ENCODE assay signal across 24 cellular contexts in genomic region chr19:17180997-17181702, GRCh38. TPM values are rescaled to one million over a fixed set of nuclear protein-coding genes. Genes with fewer than 3 reads are reported as not detected.
A peak's percentile ranks its signal among the peaks of the same experiment; 100 is the strongest.
DNase-seq lines count a peak whose midpoint lies in the region; ATAC-seq, FAIRE-seq and TF ChIP-seq lines count a peak whose summit lies in the region.
"Had no signal": no experiment of that assay in that cellular context is flagged by ENCODE, and none has a peak within 500 bp of the region (broad histone marks: within the 10 kb centered on the region; RNA-seq: fewer than 3 reads in every experiment).

No MANE protein-coding gene starts in this region.

- 66% methylated on average over 9 of the region's 22 CpGs; no CpG with 5 or more reads in 1 of the 2 experiments for WGBS in IMR-90 (ENCODE audit: extremely low coverage in 2 of 2, insufficient read length in 1 of 2), 2 experiments
- 78 to 95% (median 91%) methylated on average over 22 of the region's 22 CpGs for WGBS in small intestine, 3 donors

- BruUV-seq in IMR-90 (replicated peaks; lab: Mats Ljungman, UMichigan), result no TSS peak

- H3K9me3 Mint-ChIP-seq in astrocyte (ENCODE audit: unreplicated experiment) (no peaks in the 10 kb centered on the region), nephron progenitor cell (no peaks in the 10 kb centered on the region)
- H3K9me3 Mint-ChIP-seq: stimulated activated naive CD8-positive, alpha-beta T cell treated with anti-CD3 and anti-CD28 coated beads, Interleukin-15, Interleukin-2, amounts not matched to agents 100 ng/mL and 50 ng/mL, for 24 hours had no signal

- H3K4me1 Mint-ChIP-seq in astrocyte (ENCODE audit: low read depth, unreplicated experiment), result no peaks in the 10 kb centered on the region
- peaks cover 23% of the 10 kb centered on the region for H3K4me1 Mint-ChIP-seq in nephron progenitor cell

- TF ChIP-seq POLR2A in GM12892 (IDR thresholded peaks at IDR 0.05; ENCODE audit: low read depth, low read length) (0 out of 2 replicates have a peak, but pooled peaks have one; percentile 12), IMR-90 (IDR thresholded peaks at IDR 0.05; ENCODE audit: low read depth, low read length) (no peak)

- H3K79me2 ChIP-seq in astrocyte (ENCODE audit: insufficient read depth, low read length), result no peaks in the 10 kb centered on the region
- H3K79me2 ChIP-seq: parathyroid adenoma had no signal

- H3K36me3 ChIP-seq in IMR-90 (ENCODE audit: control insufficient read depth, insufficient read depth, low read length) (peaks cover 67% of the 10 kb centered on the region), astrocyte (ENCODE audit: insufficient read depth, low read length) (peaks cover 27% of the 10 kb centered on the region), small intestine (ENCODE audit: control insufficient read depth in 2 of 2, insufficient read depth in 2 of 2, low read length in 2 of 2) (peaks cover 2 to 10% of the 10 kb centered on the region in 2 donors)
- H3K36me3 ChIP-seq: BE2C had no signal

- H3K79me1 ChIP-seq in IMR-90 (ENCODE audit: low read depth in 1 of 2, low read length in 2 of 2), result peaks cover 0 to 10% of the 10 kb centered on the region in 2 experiments; a peak in 2 of 4 replicates

- no peaks in the 10 kb centered on the region for H3K9me1 ChIP-seq in IMR-90 (ENCODE audit: insufficient read depth, low read length)

- H2BK120ac ChIP-seq in IMR-90 (ENCODE audit: low read depth, low read length), result no peak overlapping the region

- no peak overlapping the region for H3K14ac ChIP-seq in IMR-90 (replicated peaks; ENCODE audit: low read depth, low read length)

- H3K23ac ChIP-seq in IMR-90 (ENCODE audit: low read depth, low read length), result no peak overlapping the region

- H3K9ac ChIP-seq in IMR-90 (ENCODE audit: low read depth, low read length), result no peak overlapping the region
- H3K9ac ChIP-seq in astrocyte (ENCODE audit: low read length), result no peak overlapping the region
- H3K9ac ChIP-seq: parathyroid adenoma had no signal

- ATAC-seq in IMR-90 (ENCODE audit: low read depth), result no peak
- no peak for ATAC-seq in GM21619 (IDR thresholded peaks at IDR 0.05; ENCODE audit: unreplicated experiment)
- ATAC-seq: GM12878, heart right ventricle had no signal

- in situ Hi-C loops in IMR-90 (cut with MboI; ENCODE audit: low sequenced_read_pairs), result no loop called here

- H2AK5ac ChIP-seq in IMR-90 (ENCODE audit: low read depth, low read length), result no peak overlapping the region

- H3K9me3 ChIP-seq in IMR-90 (ENCODE audit: control insufficient read depth, insufficient read depth, low read length) (no peaks in the 10 kb centered on the region), astrocyte (ENCODE audit: insufficient read depth, low read depth, low read length) (no peaks in the 10 kb centered on the region), small intestine (ENCODE audit: control insufficient read depth, low read depth) (no peaks in the 10 kb centered on the region)
- H3K9me3 ChIP-seq: BE2C, colonic mucosa, heart right ventricle, transverse colon had no signal

- H3K27me3 Mint-ChIP-seq in astrocyte (ENCODE audit: low read depth, unreplicated experiment) (no peaks in the 10 kb centered on the region), nephron progenitor cell (ENCODE audit: low read depth, poor library complexity) (peaks cover 2% of the 10 kb centered on the region)
- H3K27me3 Mint-ChIP-seq: activated naive CD8-positive, alpha-beta T cell; stimulated activated naive CD8-positive, alpha-beta T cell treated with anti-CD3 and anti-CD28 coated beads, Interleukin-15, Interleukin-2, amounts not matched to agents 100 ng/mL and 50 ng/mL, for 24 hours had no signal

- H4K91ac ChIP-seq in IMR-90 (ENCODE audit: insufficient read depth, low read depth, low read length), result no peak overlapping the region

- H3K4me1 ChIP-seq in IMR-90 (ENCODE audit: control insufficient read depth, insufficient read depth, low read length), result no peaks in the 10 kb centered on the region
- H3K4me1 ChIP-seq in astrocyte (ENCODE audit: insufficient read depth, low read length), result no peaks in the 10 kb centered on the region
- no peaks in the 10 kb centered on the region for H3K4me1 ChIP-seq in small intestine (ENCODE audit: control insufficient read depth in 2 of 2, insufficient read depth in 1 of 2, low read depth in 1 of 2, low read length in 1 of 2)
- H3K4me1 ChIP-seq: BE2C, colonic mucosa, parathyroid adenoma had no signal

- H4K5ac ChIP-seq in IMR-90 (ENCODE audit: low read depth, low read length), result no peak overlapping the region

- H4K8ac ChIP-seq in IMR-90 (ENCODE audit: low read depth in 2 of 2, low read length in 2 of 2), result no peak overlapping the region

- H2AFZ ChIP-seq in IMR-90 (replicated peaks; ENCODE audit: low read length, poor library complexity) (peak overlapping the region; percentile 21), astrocyte (ENCODE audit: low read depth, low read length) (no peak overlapping the region)
- H2AFZ ChIP-seq: parathyroid adenoma had no signal

- H4K20me1 ChIP-seq in IMR-90 (ENCODE audit: insufficient read depth, low read length) (peaks cover 4% of the 10 kb centered on the region; the same call in 1 of the 2 replicates), astrocyte (ENCODE audit: insufficient read depth, low read length) (peaks cover 4% of the 10 kb centered on the region)

- dilution Hi-C loops in IMR-90 (cut with HindIII; ENCODE audit: low sequenced_read_pairs, unreplicated experiment), result no loop called here

- intact Hi-C loops in IMR-90 (cut with micrococcal nuclease), result no loop called here

- H3K4ac ChIP-seq in IMR-90 (ENCODE audit: low read depth, low read length), result no peak overlapping the region

- H2AK9ac ChIP-seq in IMR-90 (replicated peaks; ENCODE audit: low read depth, low read length, poor library complexity), result no peak overlapping the region

- DNase-seq in GM12892 (ENCODE audit: insufficient read length) (no peak), IMR-90 (no peak), astrocyte (ENCODE audit: low read depth) (no peak), nephron progenitor cell (peak; percentile 23), small intestine (no peak), kidney glomerular epithelial cell (lab: John Stamatoyannopoulos, UW) (no peak)
- DNase-seq: activated CD4-positive, alpha-beta T cell treated with anti-CD3 and anti-CD28 coated beads, Interleukin-2, amount 50 U/mL, for 1 hour; activated T-cell treated with anti-CD3 and anti-CD28 coated beads, Interleukin-2, amount 50 U/mL, for 1 hour; BE2C; brain microvascular endothelial cell; colonic mucosa; GDM1; heart right ventricle; KBM-7; kidney; MV-4-11; NCI-H187 treated with DMSO at 0.1 percent for 48 hours; stimulated activated CD4-positive, alpha-beta T cell treated with anti-CD3 and anti-CD28 coated beads, Interleukin-1b, Interleukin-23, amount 100 ng/mL, for 48 hours; transverse colon had no signal

- peak overlapping the region; percentile 75 for H3K27ac Mint-ChIP-seq in astrocyte (ENCODE audit: unreplicated experiment)
- H3K27ac Mint-ChIP-seq in nephron progenitor cell, result peak overlapping the region; percentile 76
- H3K27ac Mint-ChIP-seq: activated naive CD8-positive, alpha-beta T cell; stimulated activated naive CD8-positive, alpha-beta T cell treated with anti-CD3 and anti-CD28 coated beads, Interleukin-15, Interleukin-2, amounts not matched to agents 100 ng/mL and 50 ng/mL, for 24 hours had no signal

- POLR2A ChIA-PET in IMR-90 (lab: Charles Lee; ENCODE audit: unreplicated experiment), result no interaction called here

- no peak for TF ChIP-seq CTCF in IMR-90 (conservative IDR thresholded peaks at IDR 0.05; ENCODE audit: low read depth, low read length)
- TF ChIP-seq CTCF in astrocyte (IDR thresholded peaks at IDR 0.05; ENCODE audit: insufficient read depth, low read depth, low read length), result no peak
- TF ChIP-seq CTCF in nephron progenitor cell (IDR thresholded peaks at IDR 0.05), result no peak

- H3K27ac ChIP-seq in IMR-90 (ENCODE audit: insufficient read depth, low read length) (no peak overlapping the region), astrocyte (ENCODE audit: low read depth, low read length) (no peak overlapping the region), small intestine (ENCODE audit: low read depth in 1 of 2, low read length in 1 of 2) (no peak overlapping the region)
- H3K27ac ChIP-seq: brain microvascular endothelial cell, colonic mucosa, heart right ventricle, parathyroid adenoma, transverse colon had no signal

- no peaks in the 10 kb centered on the region for H3K27me3 ChIP-seq in IMR-90 (ENCODE audit: control insufficient read depth, insufficient read depth, low read length)
- no peaks in the 10 kb centered on the region for H3K27me3 ChIP-seq in astrocyte (ENCODE audit: insufficient read depth, low read length)
- H3K27me3 ChIP-seq in small intestine (ENCODE audit: control insufficient read depth in 2 of 2, insufficient read depth in 2 of 2, low read length in 2 of 2), result no peaks in the 10 kb centered on the region
- H3K27me3 ChIP-seq: BE2C, brain microvascular endothelial cell, colonic mucosa, heart right ventricle, transverse colon had no signal

- no peak overlapping the region for H2BK5ac ChIP-seq in IMR-90 (ENCODE audit: low read depth, low read length, poor library complexity, severe bottlenecking)

- TF ChIP-seq RAD21 in IMR-90 (IDR thresholded peaks at IDR 0.05; ENCODE audit: low read length), result no peak

- no peak overlapping the region for H3K4me3 Mint-ChIP-seq in astrocyte (ENCODE audit: unreplicated experiment)
- no peak overlapping the region for H3K4me3 Mint-ChIP-seq in nephron progenitor cell
- H3K4me3 Mint-ChIP-seq: activated naive CD8-positive, alpha-beta T cell; stimulated activated naive CD8-positive, alpha-beta T cell treated with anti-CD3 and anti-CD28 coated beads, Interleukin-15, Interleukin-2, amounts not matched to agents 100 ng/mL and 50 ng/mL, for 24 hours had no signal

- no peak overlapping the region for H2BK15ac ChIP-seq in IMR-90 (ENCODE audit: low read depth, low read length)

- CTCF ChIA-PET in IMR-90 (lab: Yijun Ruan, JAX), result no interaction called here

- H3K4me3 ChIP-seq in IMR-90 (ENCODE audit: insufficient read depth, low read depth, low read length) (no peak overlapping the region), astrocyte (ENCODE audit: insufficient read depth, low read depth, low read length) (no peak overlapping the region), small intestine (ENCODE audit: low read depth in 1 of 2, low read length in 2 of 2) (no peak overlapping the region)
- H3K4me3 ChIP-seq: colonic mucosa, GM12878, heart right ventricle, transverse colon had no signal

- H3K4me2 ChIP-seq in IMR-90 (ENCODE audit: low read depth, low read length), result no peak overlapping the region
- no peak overlapping the region for H3K4me2 ChIP-seq in astrocyte (ENCODE audit: low read length)

- no peak overlapping the region for H3K18ac ChIP-seq in IMR-90 (ENCODE audit: low read depth, low read length)

- H3K36me3 Mint-ChIP-seq in astrocyte (ENCODE audit: low read depth, unreplicated experiment), result peaks cover 15% of the 10 kb centered on the region
- peaks cover 29% of the 10 kb centered on the region for H3K36me3 Mint-ChIP-seq in nephron progenitor cell (ENCODE audit: low read depth)
- H3K36me3 Mint-ChIP-seq: activated naive CD8-positive, alpha-beta T cell had no signal

- no peak overlapping the region for H3K56ac ChIP-seq in IMR-90 (ENCODE audit: extremely low read depth, insufficient read depth, low read length)

- FAIRE-seq in GM12892 (lab: Jason Lieb, UNC), result peak; percentile 67
- FAIRE-seq in astrocyte (lab: Jason Lieb, UNC), result no peak
- FAIRE-seq in small intestine (lab: Jason Lieb, UNC), result no peak
- FAIRE-seq: GM12878, kidney had no signal

- no peak overlapping the region for H2BK20ac ChIP-seq in IMR-90 (ENCODE audit: low read depth, low read length)

RNA-seq across cellular contexts. Expression of gene USE1, which starts 34.0 kb away (rescaled TPM):
- 22.8 TPM for polyA plus RNA-seq in GM12892 (2012; ENCODE audit: missing spikeins)
- total RNA-seq in IMR-90 (2012; rRNA removed) (17.2 and 18.1 TPM in 2 replicates), astrocyte (19.2 and 19.8 TPM in 2 replicates)
- polyA plus RNA-seq in IMR-90 (2012; rRNA removed) (24.2 and 28.7 TPM in 2 replicates), small intestine (10 to 100 TPM; 33.8 to 40.5 (median 40.5) TPM)
- polyA plus RNA-seq in IMR-90 (2012; cell fraction: cytosol; rRNA removed), result 34.3 and 38.4 TPM in 2 replicates
- 59.3 and 74.9 TPM in 2 replicates for polyA plus RNA-seq in IMR-90 (2012; cell fraction: nucleus; rRNA removed; ENCODE audit: low replicate concordance)

RNA-seq across cellular contexts. Expression of gene OCEL1, which starts 44.9 kb away (rescaled TPM):
- 11.2 TPM for polyA plus RNA-seq in GM12892 (2012; ENCODE audit: missing spikeins)
- total RNA-seq in IMR-90 (2012; rRNA removed) (0.83 and 1.1 TPM in 2 replicates), astrocyte (12.3 and 13.5 TPM in 2 replicates)
- polyA plus RNA-seq in IMR-90 (2012; rRNA removed) (5.7 and 7.2 TPM in 2 replicates), small intestine (10 to 100 TPM; 24.0 to 93.7 (median 58.9) TPM)
- 6.4 and 8.3 TPM in 2 replicates for polyA plus RNA-seq in IMR-90 (2012; cell fraction: cytosol; rRNA removed)
- polyA plus RNA-seq in IMR-90 (2012; cell fraction: nucleus; rRNA removed; ENCODE audit: low replicate concordance), result 10.6 and 10.7 TPM in 2 replicates
